10 cellular contexts compared by ENCODE assay signal in genomic region chr14:74579447-74580274, GRCh38. TPM values are rescaled to one million over a fixed set of nuclear protein-coding genes. Genes with fewer than 3 reads are reported as not detected.
A peak's percentile ranks its signal among the peaks of the same experiment; 100 is the strongest.
DNase-seq lines count a peak whose midpoint lies in the region; ATAC-seq and TF ChIP-seq lines count a peak whose summit lies in the region.
"Had no signal": no experiment of that assay in that cellular context is flagged by ENCODE, and none has a peak within 500 bp of the region (broad histone marks: within the 10 kb centered on the region; RNA-seq: fewer than 3 reads in every experiment).

No MANE protein-coding gene starts in this region.

- H3K27me3 ChIP-seq in SK-N-SH (ENCODE audit: insufficient read depth) = no peaks in the 10 kb centered on the region
- H3K27me3 ChIP-seq: pancreas had no signal

- peak in 1 of 2 experiments; percentile 44; a peak in 1 of 4 replicates for TF ChIP-seq EP300 in SK-N-SH (IDR thresholded peaks at IDR 0.05; ENCODE audit: borderline replicate concordance in 1 of 2, low read depth in 1 of 2, low read length in 1 of 2)

- H3F3A ChIP-seq in SK-N-SH (replicated peaks; ENCODE audit: insufficient read depth) = peaks cover 52% of the 10 kb centered on the region

- H3K9me3 Mint-ChIP-seq in glutamatergic neuron (ENCODE audit: unreplicated experiment) = no peaks in the 10 kb centered on the region
- H3K9me3 Mint-ChIP-seq: effector memory CD8-positive, alpha-beta T cell had no signal

- H3K9ac ChIP-seq in SK-N-SH = peak overlapping the region; percentile 16; the same call in 1 of the 2 replicates

- DNase-seq in EL (peak; percentile 79), SK-N-SH (no peak), choroid plexus epithelial cell (ENCODE audit: low read depth) (peak; percentile 88), DMS 273 treated with DMSO at 0.1 percent for 48 hours (lab: John Stamatoyannopoulos, UW) (no peak), glutamatergic neuron (no peak)
- DNase-seq: effector memory CD8-positive, alpha-beta T cell had no signal

- H3K27ac ChIP-seq in SK-N-SH (ENCODE audit: low read depth in 2 of 2, low read length in 1 of 2) (peak overlapping the region; percentile 50 to 73), skin epidermis (peak overlapping the region in 18 of 21 experiments; percentile 4 to 81 (median 61))
- H3K27ac ChIP-seq: pancreas had no signal

- no peak overlapping the region for H3K27ac Mint-ChIP-seq in glutamatergic neuron (ENCODE audit: unreplicated experiment)
- H3K27ac Mint-ChIP-seq: effector memory CD8-positive, alpha-beta T cell had no signal

- ATAC-seq in HG02973 (IDR thresholded peaks at IDR 0.05; ENCODE audit: unreplicated experiment) (no peak), HG03520 (IDR thresholded peaks at IDR 0.05; ENCODE audit: unreplicated experiment) (no peak)
- ATAC-seq: effector memory CD8-positive, alpha-beta T cell; pancreas had no signal

- 33% methylated on average over 10 of the region's 12 CpGs for WGBS in SK-N-SH (ENCODE audit: low lambda C conversion rate)

- no peaks in the 10 kb centered on the region for H3K4me1 Mint-ChIP-seq in glutamatergic neuron (ENCODE audit: low read depth, unreplicated experiment)

- H3K9me3 ChIP-seq in SK-N-SH = no peaks in the 10 kb centered on the region
- H3K9me3 ChIP-seq: pancreas had no signal

- no peak overlapping the region for H2AFZ ChIP-seq in SK-N-SH (ENCODE audit: low read depth)

- H3K36me3 Mint-ChIP-seq in glutamatergic neuron (ENCODE audit: unreplicated experiment) = peaks cover 1% of the 10 kb centered on the region

- POLR2A ChIA-PET in SK-N-SH (lab: Yijun Ruan, JAX) = no interaction called here

- peaks cover 96% of the 10 kb centered on the region for H3K79me2 ChIP-seq in SK-N-SH (ENCODE audit: insufficient read depth)

- no peaks in the 10 kb centered on the region for H3K9me2 ChIP-seq in SK-N-SH

- TF ChIP-seq RAD21 in SK-N-SH (IDR thresholded peaks at IDR 0.05; ENCODE audit: low read length) = no peak

- H3K4me1 ChIP-seq in SK-N-SH (ENCODE audit: control insufficient read depth in 1 of 2, insufficient read depth in 2 of 2, low read depth in 1 of 2, low read length in 1 of 2) = peaks cover 37 to 66% of the 10 kb centered on the region in 2 experiments

- peak overlapping the region; percentile 29 for H3K4me2 ChIP-seq in SK-N-SH

- peaks cover 10% of the 10 kb centered on the region for H4K20me1 ChIP-seq in SK-N-SH (ENCODE audit: insufficient read depth)

- no peak overlapping the region for H3K4me3 ChIP-seq in SK-N-SH (ENCODE audit: low read depth in 2 of 2, low read length in 1 of 2)
- no peak overlapping the region for H3K4me3 ChIP-seq in choroid plexus epithelial cell (ENCODE audit: low read depth, low read length)
- no peak overlapping the region for H3K4me3 ChIP-seq in skin epidermis
- H3K4me3 ChIP-seq: pancreas had no signal

- TF ChIP-seq CTCF in SK-N-SH (IDR thresholded peaks at IDR 0.05) (no peak), choroid plexus epithelial cell (conservative IDR thresholded peaks at IDR 0.05; ENCODE audit: low read depth, low read length) (no peak), glutamatergic neuron (IDR thresholded peaks at IDR 0.05; ENCODE audit: partially characterized antibody, unreplicated experiment) (no peak)

- CTCF ChIA-PET in SK-N-SH (lab: Yijun Ruan, JAX) = no interaction called here

- peaks cover 5 to 27% of the 10 kb centered on the region in 2 experiments for H3K36me3 ChIP-seq in SK-N-SH (replicated peaks in 1 of 2; ENCODE audit: control insufficient read depth in 1 of 2, insufficient read depth in 2 of 2, low read length in 1 of 2)
- H3K36me3 ChIP-seq: pancreas had no signal

- peaks cover 3% of the 10 kb centered on the region for H3K27me3 Mint-ChIP-seq in glutamatergic neuron (ENCODE audit: unreplicated experiment)

- no peak overlapping the region for H3K4me3 Mint-ChIP-seq in glutamatergic neuron (ENCODE audit: unreplicated experiment)
- H3K4me3 Mint-ChIP-seq: effector memory CD8-positive, alpha-beta T cell had no signal

TF ChIP-seq in SK-N-SH, 30 proteins besides CTCF, POLR2A, EP300 and RAD21 (continues in another document):
- no peak for TF ChIP-seq ELF1 (IDR thresholded peaks at IDR 0.05)
- TF ChIP-seq TEAD4 (IDR thresholded peaks at IDR 0.05; ENCODE audit: borderline replicate concordance, insufficient read depth) = peak; percentile 46; the same call in 1 of the 2 replicates
- no peak for TF ChIP-seq USF1 (IDR thresholded peaks at IDR 0.05; ENCODE audit: borderline replicate concordance, low read depth)
- TF ChIP-seq USF2 (IDR thresholded peaks at IDR 0.05; ENCODE audit: borderline replicate concordance, low read depth, low read length) = no peak
- no peak for TF ChIP-seq GATA2 (CRISPR knock-in tag; IDR thresholded peaks at IDR 0.05)
- peak; percentile 88 for TF ChIP-seq PBX3 (IDR thresholded peaks at IDR 0.05)
- TF ChIP-seq REST (IDR thresholded peaks at IDR 0.05; ENCODE audit: low read depth, low read length) = no peak
- no peak for TF ChIP-seq CHD2 (IDR thresholded peaks at IDR 0.05; ENCODE audit: low read length, partially characterized antibody)
- TF ChIP-seq ZBTB33 (IDR thresholded peaks at IDR 0.05; ENCODE audit: borderline replicate concordance, low read depth) = no peak
- TF ChIP-seq TCF12 (IDR thresholded peaks at IDR 0.05) = peak; percentile 80
- no peak for TF ChIP-seq FOXJ3 (CRISPR knock-in tag; IDR thresholded peaks at IDR 0.05)
- no peak for TF ChIP-seq MEF2A (IDR thresholded peaks at IDR 0.05; ENCODE audit: borderline replicate concordance, low read depth)
- no peak for TF ChIP-seq SIN3A (IDR thresholded peaks at IDR 0.05; ENCODE audit: borderline replicate concordance, low read depth, low read length)

RNA-seq across cellular contexts. Expression of gene LTBP2, which starts 32.4 kb away (rescaled TPM):
- 34.4 and 58.8 TPM in 2 replicates for polyA plus RNA-seq in SK-N-SH (2012; rRNA removed)
- 30.9 and 41.3 TPM in 2 replicates for polyA plus RNA-seq in SK-N-SH (2012; cell fraction: cytosol; rRNA removed)
- 136 and 138 TPM in 2 replicates for polyA plus RNA-seq in SK-N-SH (2012; cell fraction: nucleus; rRNA removed)
- total RNA-seq in glutamatergic neuron (ENCODE audit: unreplicated experiment) = 1.2 TPM

Comparison
In these comparisons a context has a peak if more than half of its experiments do, and no peak if none do; other contexts are left out.
1. DNase-seq: peak in EL (single experiment) and choroid plexus epithelial cell (single experiment); none in SK-N-SH (single experiment), DMS 273 treated with DMSO at 0.1 percent for 48 hours (single experiment) and glutamatergic neuron (single experiment).